Comparison of ENCODE assay signal across 16 cellular contexts in genomic region chr1:1759456-1760344, GRCh38. TPM values are rescaled to one million over a fixed set of nuclear protein-coding genes. Genes with fewer than 3 reads are reported as not detected.
DNase-seq lines count a peak whose midpoint lies in the region; ATAC-seq and TF ChIP-seq lines count a peak whose summit lies in the region.
"Had no signal": no experiment of that assay in that cellular context is flagged by ENCODE, and none has a peak within 500 bp of the region (broad histone marks: within the 10 kb centered on the region; RNA-seq: fewer than 3 reads in every experiment).

No MANE protein-coding gene starts in this region.

- H3K4me3 ChIP-seq in BLaER1 treated with 17β-estradiol and CSF1 and Interleukin-3, amounts not matched to agents 10 nM and 100 nM, result no peak overlapping the region
- H3K4me3 ChIP-seq in HCT116 (replicated peaks in 1 of 2; ENCODE audit: low read depth in 1 of 2, low read length in 2 of 2) (peak overlapping the region in 1 of 2 experiments; percentile 43; a peak in 1 of 4 replicates), duodenal mucosa (ENCODE audit: low read depth in 1 of 2, low read length in 2 of 2) (peak overlapping the region in 1 of 2 donors; percentile 11), Caco-2 (ENCODE audit: low read depth, low read length) (no peak overlapping the region)

- H3K9ac ChIP-seq in BLaER1 treated with 17β-estradiol and CSF1 and Interleukin-3, amounts not matched to agents 10 nM and 100 nM, result peak overlapping the region in 10 of 11 experiments; percentile 30 to 65 (median 45); a peak in 17 of 22 replicates
- peak overlapping the region; percentile 70 for H3K9ac ChIP-seq in HCT116 (ENCODE audit: low read length)
- peak overlapping the region in 1 of 2 donors; percentile 39 for H3K9ac ChIP-seq in duodenal mucosa (ENCODE audit: low read depth in 1 of 2, low read length in 2 of 2)

- POLR2A ChIA-PET in HCT116 (lab: Charles Lee), result no interaction called here
- POLR2A ChIA-PET in Caco-2 (lab: Charles Lee), result no interaction called here

- no peak overlapping the region for H2AFZ ChIP-seq in HCT116 (ENCODE audit: low read depth, low read length, poor library complexity, severe bottlenecking)

- peaks cover 97 to 100% (median 99%) of the 10 kb centered on the region in 11 experiments for H3K36me3 ChIP-seq in BLaER1 treated with 17β-estradiol and CSF1 and Interleukin-3, amounts not matched to agents 10 nM and 100 nM
- H3K36me3 ChIP-seq in HCT116 (ENCODE audit: control insufficient read depth in 1 of 2, insufficient read depth in 2 of 2, low read length in 2 of 2) (peaks cover 11 to 49% of the 10 kb centered on the region in 2 experiments; a peak in 3 of 4 replicates), duodenal mucosa (ENCODE audit: control insufficient read depth in 1 of 2, insufficient read depth in 2 of 2, low read length in 2 of 2) (peaks cover 26 to 75% of the 10 kb centered on the region in 2 donors), Caco-2 (ENCODE audit: control insufficient read depth, insufficient read depth, low read length) (peaks cover 2% of the 10 kb centered on the region; the same call in 1 of the 2 replicates)

- intact Hi-C loops in HCT116 (cut with micrococcal nuclease), result no loop called here
- intact Hi-C loops in Caco-2 (cut with micrococcal nuclease; ENCODE audit: unreplicated experiment), result no loop called here

- CTCF ChIA-PET in HCT116 (lab: Charles Lee), result no interaction called here
- CTCF ChIA-PET in Caco-2 (lab: Charles Lee), result no interaction called here

- H3K27me3 ChIP-seq in BLaER1 treated with 17β-estradiol and CSF1 and Interleukin-3, amounts not matched to agents 10 nM and 100 nM, result no peaks in the 10 kb centered on the region
- H3K27me3 ChIP-seq in HCT116 (ENCODE audit: insufficient read depth, low read length) (no peaks in the 10 kb centered on the region), duodenal mucosa (ENCODE audit: control insufficient read depth in 1 of 2, insufficient read depth in 2 of 2, low read length in 2 of 2) (no peaks in the 10 kb centered on the region), Caco-2 (replicated peaks; ENCODE audit: control insufficient read depth, insufficient read depth, low read length) (no peaks in the 10 kb centered on the region)

- TF ChIP-seq POLR2A in HCT116 (IDR thresholded peaks at IDR 0.05; ENCODE audit: borderline replicate concordance, extremely low read depth, insufficient read depth, insufficient read length), result no peak

- ATAC-seq in HCT116 (0 out of 2 replicates have a peak, but pooled peaks have one; percentile 10), omental fat pad (ENCODE audit: low FRiP score) (no peak)
- ATAC-seq: CD8-positive, alpha-beta T cell; stimulated activated effector memory CD8-positive, alpha-beta T cell treated with anti-CD3 and anti-CD28 coated beads, Interleukin-12 subunit alpha, Interleukin-12 subunit beta, amount 100 ng/mL, for 72 hours had no signal

- RAD21 ChIA-PET in HCT116 (lab: Charles Lee; ENCODE audit: low non-redundant PET in 1 of 2, low total read pairs in 2 of 2, uncharacterized antibody in 2 of 2, unreplicated experiment in 2 of 2), result no interaction called here

- TF ChIP-seq RAD21 in HCT116 (IDR thresholded peaks at IDR 0.05; ENCODE audit: low read depth), result no peak

- TF ChIP-seq CTCF in HCT116 (IDR thresholded peaks at IDR 0.05 in 2 of 3, conservative IDR thresholded peaks at IDR 0.05 in 1 of 3; ENCODE audit: borderline replicate concordance in 1 of 3, insufficient read depth in 1 of 3, low read depth in 2 of 3, low read length in 2 of 3) (no peak), omental fat pad (IDR thresholded peaks at IDR 0.05) (no peak), Caco-2 (IDR thresholded peaks at IDR 0.05; ENCODE audit: insufficient read depth in 1 of 2, low read depth in 1 of 2, low read length in 1 of 2, severe bottlenecking in 1 of 2, unreplicated experiment in 1 of 2) (no peak)

- peaks cover 74% of the 10 kb centered on the region for H3K79me2 ChIP-seq in HCT116 (ENCODE audit: insufficient read depth, low read length)

- BruUV-seq in HCT116 (replicated peaks; lab: Mats Ljungman, UMichigan) (no TSS peak), Caco-2 (replicated peaks; lab: Mats Ljungman, UMichigan) (no TSS peak)

- H3K27ac Mint-ChIP-seq in Caco-2 (ENCODE audit: unreplicated experiment), result no peak overlapping the region
- H3K27ac Mint-ChIP-seq: CD8-positive, alpha-beta T cell; stimulated activated effector memory CD8-positive, alpha-beta T cell treated with anti-CD3 and anti-CD28 coated beads, Interleukin-12 subunit alpha, Interleukin-12 subunit beta, amount 100 ng/mL, for 72 hours had no signal

- peaks cover 73 to 100% (median 96%) of the 10 kb centered on the region in 11 experiments for H4K20me1 ChIP-seq in BLaER1 treated with 17β-estradiol and CSF1 and Interleukin-3, amounts not matched to agents 10 nM and 100 nM
- no peaks in the 10 kb centered on the region for H4K20me1 ChIP-seq in HCT116 (ENCODE audit: insufficient read depth)

- H3K9me2 ChIP-seq in HCT116 (ENCODE audit: insufficient read depth), result no peaks in the 10 kb centered on the region

- DNase-seq in HCT116 (ENCODE audit: low read depth, low spot score) (no peak), omental fat pad (ENCODE audit: low spot score) (peak; percentile 10), DMS 273 treated with DMSO at 0.1 percent for 48 hours (lab: John Stamatoyannopoulos, UW) (no peak), DMS114 treated with DMSO at 0.1 percent for 48 hours (lab: John Stamatoyannopoulos, UW; ENCODE audit: unreplicated experiment) (no peak), Caco-2 (no peak), NCI-H1436 (lab: John Stamatoyannopoulos, UW) (no peak)
- DNase-seq: activated naive CD4-positive, alpha-beta T cell treated with Interleukin-2 at 50 U/mL for 16 hours; CD8-positive, alpha-beta T cell; mesendoderm; NCI-H1105 treated with DMSO at 0.1 percent for 48 hours; NCI-H69; SIG-M5; stimulated activated CD4-positive, alpha-beta T cell treated with anti-CD3 and anti-CD28 coated beads, Interleukin-2, amount 100 ng/mL, for 24 hours had no signal

- H3K4me2 ChIP-seq in BLaER1 treated with 17β-estradiol and CSF1 and Interleukin-3, amounts not matched to agents 10 nM and 100 nM, result peak overlapping the region; percentile 39 to 75 (median 67)
- H3K4me2 ChIP-seq in HCT116 (ENCODE audit: low read length), result peak overlapping the region; percentile 80

- no peaks in the 10 kb centered on the region for H3K27me3 Mint-ChIP-seq in Caco-2 (ENCODE audit: insufficient read depth, unreplicated experiment)

- no peaks in the 10 kb centered on the region for H3K9me3 Mint-ChIP-seq in Caco-2 (ENCODE audit: unreplicated experiment)
- H3K9me3 Mint-ChIP-seq: CD8-positive, alpha-beta T cell; stimulated activated effector memory CD8-positive, alpha-beta T cell treated with anti-CD3 and anti-CD28 coated beads, Interleukin-12 subunit alpha, Interleukin-12 subunit beta, amount 100 ng/mL, for 72 hours had no signal

- no peak overlapping the region for H3K4me3 Mint-ChIP-seq in Caco-2 (ENCODE audit: unreplicated experiment)
- H3K4me3 Mint-ChIP-seq: CD8-positive, alpha-beta T cell; stimulated activated effector memory CD8-positive, alpha-beta T cell treated with anti-CD3 and anti-CD28 coated beads, Interleukin-12 subunit alpha, Interleukin-12 subunit beta, amount 100 ng/mL, for 72 hours had no signal

- H3K36me3 Mint-ChIP-seq in Caco-2 (ENCODE audit: insufficient read depth, unreplicated experiment), result peaks cover 54% of the 10 kb centered on the region

- H3K9me3 ChIP-seq in BLaER1 treated with 17β-estradiol and CSF1 and Interleukin-3, amounts not matched to agents 10 nM and 100 nM (replicated peaks in 1 of 11), result no peaks in the 10 kb centered on the region
- no peaks in the 10 kb centered on the region for H3K9me3 ChIP-seq in HCT116 (ENCODE audit: control insufficient read depth in 1 of 2, insufficient read depth in 1 of 2, low read depth in 1 of 2, low read length in 2 of 2)
- H3K9me3 ChIP-seq in duodenal mucosa (ENCODE audit: control insufficient read depth in 1 of 2, low read length in 2 of 2), result no peaks in the 10 kb centered on the region
- H3K9me3 ChIP-seq in Caco-2, result no peaks in the 10 kb centered on the region

- H3K27ac ChIP-seq in BLaER1 treated with 17β-estradiol and CSF1 and Interleukin-3, amounts not matched to agents 10 nM and 100 nM, result peak overlapping the region in 10 of 11 experiments; percentile 20 to 63 (median 54); a peak in 19 of 22 replicates
- H3K27ac ChIP-seq in HCT116 (ENCODE audit: low read depth, low read length) (peak overlapping the region; percentile 91), duodenal mucosa (ENCODE audit: low read depth, low read length) (peak overlapping the region; percentile 80)

- no peaks in the 10 kb centered on the region for H3K4me1 Mint-ChIP-seq in Caco-2 (ENCODE audit: low read depth, unreplicated experiment)

- H3K4me1 ChIP-seq in BLaER1 treated with 17β-estradiol and CSF1 and Interleukin-3, amounts not matched to agents 10 nM and 100 nM, result peaks cover 32 to 59% (median 50%) of the 10 kb centered on the region in 10 experiments
- H3K4me1 ChIP-seq in HCT116 (ENCODE audit: control insufficient read depth in 1 of 2, insufficient read depth in 2 of 2, low read length in 2 of 2), result peaks cover 18 to 28% of the 10 kb centered on the region in 2 experiments
- H3K4me1 ChIP-seq in duodenal mucosa (ENCODE audit: control insufficient read depth in 1 of 2, insufficient read depth in 2 of 2, low read length in 2 of 2), result peaks cover 23 to 24% of the 10 kb centered on the region in 2 donors
- H3K4me1 ChIP-seq in Caco-2, result no peaks in the 10 kb centered on the region

TF ChIP-seq in HCT116, 20 proteins besides CTCF, POLR2A, EP300 and RAD21:
- no peak for TF ChIP-seq YY1 (IDR thresholded peaks at IDR 0.05; ENCODE audit: extremely low read depth, insufficient replicate concordance, low read depth, low read length)
- no peak for TF ChIP-seq EGR1 (IDR thresholded peaks at IDR 0.05; ENCODE audit: low read depth)
- no peak for TF ChIP-seq POLR2AphosphoS5 (IDR thresholded peaks at IDR 0.05; ENCODE audit: low read depth, low read length)
- no peak for TF ChIP-seq ELF1 (IDR thresholded peaks at IDR 0.05; ENCODE audit: borderline replicate concordance, low read depth)
- TF ChIP-seq CBX3 (IDR thresholded peaks at IDR 0.05; ENCODE audit: low read depth), result no peak
- no peak for TF ChIP-seq SP1 (IDR thresholded peaks at IDR 0.05; ENCODE audit: low read depth)
- TF ChIP-seq MAX (IDR thresholded peaks at IDR 0.05), result no peak
- no peak for TF ChIP-seq ZNF274 (IDR thresholded peaks at IDR 0.05; ENCODE audit: low read depth, low read length)
- no peak for TF ChIP-seq SIN3A (IDR thresholded peaks at IDR 0.05; ENCODE audit: low read depth)
TF ChIP-seq in HCT116: peak in this region for 0.

RNA-seq across cellular contexts. Expression of gene NADK, which starts 18.6 kb away (rescaled TPM):
- total RNA-seq in HCT116 (2021; ENCODE audit: unreplicated experiment) (93.4 TPM), omental fat pad (100 to 1,000 TPM in 3 of 4 donors, 10 to 100 TPM in 1; 97.2 to 136 (median 114) TPM), Caco-2 (2022) (76.7 and 85.8 TPM in 2 replicates)
- 51.9 and 64.0 TPM in 2 replicates for polyA plus RNA-seq in HCT116 (2012)

RNA-seq across cellular contexts. Expression of gene CDK11A, which starts 35.5 kb away (rescaled TPM):
- 61.0 TPM for total RNA-seq in HCT116 (2021; ENCODE audit: unreplicated experiment)
- 34.7 and 38.4 TPM in 2 replicates for polyA plus RNA-seq in HCT116 (2012)
- 10 to 100 TPM; 25.0 to 77.7 (median 39.0) TPM for total RNA-seq in omental fat pad
- total RNA-seq in Caco-2 (2022), result 49.6 and 53.7 TPM in 2 replicates
